ENCODE assay signal across 8 cellular contexts in the genomic region with DNA sequence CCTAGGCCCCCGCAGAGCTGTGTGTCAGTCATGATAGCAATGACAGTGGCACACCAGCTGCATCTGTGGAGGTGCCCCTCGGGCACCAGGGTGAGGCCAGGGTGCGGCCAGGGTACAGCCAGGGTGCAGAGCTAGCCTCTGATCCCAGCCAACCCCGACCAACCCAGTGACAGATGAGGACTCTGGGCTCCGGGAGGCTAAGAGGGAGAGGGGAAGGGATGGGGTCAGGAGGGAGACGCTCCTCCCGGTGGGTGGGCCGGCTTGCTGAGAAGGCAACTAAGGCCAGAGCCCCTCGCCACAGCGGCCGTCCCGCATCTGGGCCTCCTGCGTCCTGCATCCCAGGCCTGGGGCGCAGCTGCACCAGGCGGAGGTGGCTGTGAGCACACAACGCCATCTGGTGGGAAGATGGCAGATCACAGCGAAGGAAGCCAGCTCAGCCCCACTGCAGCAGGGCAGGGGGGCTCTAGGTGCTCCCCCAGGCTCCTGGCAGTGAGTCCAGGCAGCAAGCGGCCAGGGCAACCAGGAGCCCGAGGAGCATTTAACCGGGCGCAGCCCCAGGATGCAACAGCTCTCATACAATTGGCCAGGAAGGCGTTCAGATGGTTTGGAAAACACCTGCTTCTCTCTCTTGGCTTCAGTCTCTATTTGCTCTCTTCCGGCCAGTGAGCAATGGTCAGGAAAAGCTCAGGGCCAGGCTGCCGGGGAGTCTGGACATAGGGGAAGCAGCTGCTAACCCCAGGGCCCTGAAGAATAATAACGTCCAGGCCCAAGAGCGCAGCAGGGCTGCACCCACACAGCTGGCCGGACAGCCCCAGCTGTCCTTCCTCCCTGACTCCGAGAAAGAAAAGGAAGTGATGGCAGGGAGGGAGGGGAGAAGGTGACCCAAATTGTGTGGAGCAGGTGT.
DNase-seq lines count a peak whose midpoint lies in the region; ATAC-seq, FAIRE-seq and TF ChIP-seq lines count a peak whose summit lies in the region.

No MANE protein-coding gene starts in this region.

- no peak overlapping the region for H3K27ac ChIP-seq in pancreas

- no peaks in the 10 kb centered on the region for H3K27me3 Mint-ChIP-seq in activated CD4-positive, alpha-beta memory T cell treated with anti-CD3 and anti-CD28 coated beads, Interleukin-2, amount 10 ng/mL, durations not matched to agents 7 days and 5 days

- TF ChIP-seq CTCF in NB4 (IDR thresholded peaks at IDR 0.05; ENCODE audit: low read depth, low read length), result peak; percentile 86
- peak; percentile 75 for TF ChIP-seq CTCF in fibroblast of villous mesenchyme (IDR thresholded peaks at IDR 0.05; ENCODE audit: insufficient read depth, low read depth, low read length)
- peak; percentile 39 to 62 (median 59) for TF ChIP-seq CTCF in pancreas (IDR thresholded peaks at IDR 0.05)

- ATAC-seq in pancreas, result peak; percentile 69 to 92 (median 90)

- no peaks in the 10 kb centered on the region for H3K4me1 Mint-ChIP-seq in activated CD4-positive, alpha-beta memory T cell treated with anti-CD3 and anti-CD28 coated beads, Interleukin-2, amount 10 ng/mL, durations not matched to agents 7 days and 5 days

- no peak for FAIRE-seq in pancreas (lab: Jason Lieb, UNC)

- POLR2A ChIA-PET in activated CD4-positive, alpha-beta memory T cell treated with anti-CD3 and anti-CD28 coated beads, Interleukin-2, amount 10 ng/mL, durations not matched to agents 7 days and 5 days (lab: Charles Lee), result no interaction called here

- H3K27ac Mint-ChIP-seq in activated CD4-positive, alpha-beta memory T cell treated with anti-CD3 and anti-CD28 coated beads, Interleukin-2, amount 10 ng/mL, durations not matched to agents 7 days and 5 days, result no peak overlapping the region

- 18 to 21% methylated on average over 28 of the region's 28 CpGs for WGBS in pancreas, 2 donors

- CTCF ChIA-PET in activated CD4-positive, alpha-beta memory T cell treated with anti-CD3 and anti-CD28 coated beads, Interleukin-2, amount 10 ng/mL, durations not matched to agents 7 days and 5 days (lab: Charles Lee), result interaction anchor here (0.7 to 1.3 kb wide), 2 partner anchors 10 to 16 kb away, joined by 3 to 9 read pairs; no protein-coding TSS in a partner anchor

- no peak overlapping the region for H3K4me3 Mint-ChIP-seq in activated CD4-positive, alpha-beta memory T cell treated with anti-CD3 and anti-CD28 coated beads, Interleukin-2, amount 10 ng/mL, durations not matched to agents 7 days and 5 days

- no peaks in the 10 kb centered on the region for H3K4me1 ChIP-seq in pancreas

- no peaks in the 10 kb centered on the region for H3K36me3 Mint-ChIP-seq in activated CD4-positive, alpha-beta memory T cell treated with anti-CD3 and anti-CD28 coated beads, Interleukin-2, amount 10 ng/mL, durations not matched to agents 7 days and 5 days (ENCODE audit: low read depth)

- no peaks in the 10 kb centered on the region for H3K9me3 Mint-ChIP-seq in activated CD4-positive, alpha-beta memory T cell treated with anti-CD3 and anti-CD28 coated beads, Interleukin-2, amount 10 ng/mL, durations not matched to agents 7 days and 5 days

- H3K4me3 ChIP-seq in NB4 (ENCODE audit: low read depth, low read length) (no peak overlapping the region), fibroblast of villous mesenchyme (ENCODE audit: low read depth, low read length) (no peak overlapping the region), pancreas (no peak overlapping the region)

- TF ChIP-seq POLR2A in NB4 (IDR thresholded peaks at IDR 0.05; ENCODE audit: extremely low read depth, insufficient read length), result no peak

- DNase-seq in activated naive CD4-positive, alpha-beta T cell treated with Interleukin-2 at 50 U/mL for 16 hours, result peak; percentile 10
- no peak for DNase-seq in activated naive CD4-positive, alpha-beta T cell treated with anti-CD3 and anti-CD28 coated beads, Interleukin-2, amount 50 U/mL, for 16 hours
- DNase-seq in NB4 (ENCODE audit: low read depth) (peak; percentile 54), fibroblast of villous mesenchyme (ENCODE audit: low read depth) (peak; percentile 37), pancreas (peak in 5 of 6 donors; percentile 18 to 83 (median 50)), GDM1 (lab: John Stamatoyannopoulos, UW) (no peak)
- peak; percentile 28 for DNase-seq in activated CD4-positive, alpha-beta memory T cell treated with anti-CD3 and anti-CD28 coated beads, Interleukin-2, amount 10 ng/mL, durations not matched to agents 7 days and 5 days
- DNase-seq in NK-92 treated with Interleukin-12 subunit alpha and Interleukin-12 subunit beta, amount 100 ng/mL, for 24 hours (lab: John Stamatoyannopoulos, UW), result no peak

- H3K9me3 ChIP-seq in pancreas, result no peaks in the 10 kb centered on the region

- H3K36me3 ChIP-seq in pancreas, result no peaks in the 10 kb centered on the region

- H3K27me3 ChIP-seq in pancreas, result no peaks in the 10 kb centered on the region

- intact Hi-C loops in pancreas (cut with DNase I), result loop anchor here in 1 of 3 donors (10.0 kb wide), 1 partner anchor 1842 kb away; no protein-coding TSS in a partner anchor

Comparison
In these comparisons a context has a peak if more than half of its experiments do, and no peak if none do; other contexts are left out.
1. DNase-seq: peak in activated naive CD4-positive, alpha-beta T cell treated with Interleukin-2 at 50 U/mL for 16 hours (single experiment), NB4 (single experiment), activated CD4-positive, alpha-beta memory T cell treated with anti-CD3 and anti-CD28 coated beads, Interleukin-2, amount 10 ng/mL, durations not matched to agents 7 days and 5 days (single experiment), fibroblast of villous mesenchyme (single experiment) and pancreas (5 of 6); none in activated naive CD4-positive, alpha-beta T cell treated with anti-CD3 and anti-CD28 coated beads, Interleukin-2, amount 50 U/mL, for 16 hours (single experiment), GDM1 (single experiment) and NK-92 treated with Interleukin-12 subunit alpha and Interleukin-12 subunit beta, amount 100 ng/mL, for 24 hours (single experiment).
2. Peak in every context shown above with its lines, with median percentiles within 50 percentile points of each other: CTCF ChIP-seq.